Comparison of ENCODE assay signal across 2 cellular contexts in the genomic region with DNA sequence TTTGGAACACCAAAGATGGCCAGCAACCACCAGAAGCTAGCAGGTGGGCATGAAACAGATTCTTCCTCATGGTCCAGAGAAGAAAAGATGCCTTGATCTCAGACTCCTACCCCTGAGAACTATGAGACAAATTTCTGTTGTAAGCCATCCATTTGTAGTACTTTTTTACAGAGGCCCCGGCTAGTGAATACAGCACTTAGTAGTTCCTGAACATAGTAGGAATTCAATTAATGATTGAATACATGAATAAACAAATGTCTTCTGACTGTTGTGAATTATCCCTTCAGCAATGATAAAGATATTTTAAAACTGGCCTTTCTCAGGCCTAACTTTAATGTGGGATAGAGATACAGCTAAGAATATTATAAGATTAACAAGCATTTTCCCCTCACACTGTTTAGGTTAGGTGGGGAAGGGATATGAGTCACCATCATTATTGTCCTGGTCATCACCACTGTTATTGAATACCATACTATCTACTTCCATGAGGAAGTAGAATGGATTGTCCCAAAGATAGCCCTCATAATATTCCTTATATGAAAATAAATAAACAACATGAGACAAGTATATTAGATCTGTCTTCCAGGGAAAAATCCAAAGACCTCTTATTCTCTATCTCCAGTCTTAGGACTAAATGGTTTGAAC.
TF ChIP-seq lines count a peak whose summit lies in the region.

No MANE protein-coding gene starts in this region.

TF ChIP-seq in HEK293, 187 proteins besides CTCF, POLR2A, EP300 and RAD21:
- 0 out of 2 replicates have a peak, but pooled peaks have one; percentile 16 for TF ChIP-seq PRDM10 (tag by site-specific recombination; IDR thresholded peaks at IDR 0.05)
- TF ChIP-seq, protein P1, sequence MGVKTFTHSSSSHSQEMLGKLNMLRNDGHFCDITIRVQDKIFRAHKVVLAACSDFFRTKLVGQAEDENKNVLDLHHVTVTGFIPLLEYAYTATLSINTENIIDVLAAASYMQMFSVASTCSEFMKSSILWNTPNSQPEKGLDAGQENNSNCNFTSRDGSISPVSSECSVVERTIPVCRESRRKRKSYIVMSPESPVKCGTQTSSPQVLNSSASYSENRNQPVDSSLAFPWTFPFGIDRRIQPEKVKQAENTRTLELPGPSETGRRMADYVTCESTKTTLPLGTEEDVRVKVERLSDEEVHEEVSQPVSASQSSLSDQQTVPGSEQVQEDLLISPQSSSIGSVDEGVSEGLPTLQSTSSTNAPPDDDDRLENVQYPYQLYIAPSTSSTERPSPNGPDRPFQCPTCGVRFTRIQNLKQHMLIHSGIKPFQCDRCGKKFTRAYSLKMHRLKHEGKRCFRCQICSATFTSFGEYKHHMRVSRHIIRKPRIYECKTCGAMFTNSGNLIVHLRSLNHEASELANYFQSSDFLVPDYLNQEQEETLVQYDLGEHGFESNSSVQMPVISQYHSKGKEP (tag by site-specific recombination; IDR thresholded peaks at IDR 0.05) = no peak
- TF ChIP-seq ZNF146 (tag by site-specific recombination; IDR thresholded peaks at IDR 0.05) = no peak

TF ChIP-seq in K562, 482 proteins besides CTCF, POLR2A, EP300 and RAD21 (continues in another document):
- TF ChIP-seq JUN (IDR thresholded peaks at IDR 0.05; ENCODE audit: borderline replicate concordance, low read depth, low read length) (peak; percentile 52; the same call in 1 of the 2 replicates), JUN (CRISPR knock-in tag; IDR thresholded peaks at IDR 0.05; ENCODE audit: borderline replicate concordance) (no peak), PRDM10 (IDR thresholded peaks at IDR 0.05; ENCODE audit: partially characterized antibody) (peak; percentile 56), MCM5 (IDR thresholded peaks at IDR 0.05; ENCODE audit: low read depth) (no peak), XRCC3 (IDR thresholded peaks at IDR 0.05) (no peak), ZNF584 (CRISPR knock-in tag; IDR thresholded peaks at IDR 0.05; ENCODE audit: low read depth) (no peak), RBM34 (IDR thresholded peaks at IDR 0.05; ENCODE audit: borderline replicate concordance, insufficient read depth, low read length) (no peak), HOMEZ (CRISPR knock-in tag; IDR thresholded peaks at IDR 0.05) (no peak), CBX8 (IDR thresholded peaks at IDR 0.05; ENCODE audit: borderline replicate concordance, extremely low read depth, low read depth, low read length, poor library complexity, severe bottlenecking) (no peak), ZNF707 (CRISPR knock-in tag; conservative IDR thresholded peaks at IDR 0.05) (no peak), JUND (IDR thresholded peaks at IDR 0.05; ENCODE audit: borderline replicate concordance, low read depth, low read length) (peak; percentile 82), JUND (tag; IDR thresholded peaks at IDR 0.05; ENCODE audit: borderline replicate concordance, low read depth, low read length) (peak; percentile 84; the same call in 2 of the 3 replicates), NONO (IDR thresholded peaks at IDR 0.05; ENCODE audit: low read depth in 2 of 2, low read length in 1 of 2) (no peak), HMG20B (CRISPR knock-in tag; IDR thresholded peaks at IDR 0.05) (no peak), TFAP4 (CRISPR knock-in tag; IDR thresholded peaks at IDR 0.05; ENCODE audit: borderline replicate concordance) (no peak), HDAC2 (IDR thresholded peaks at IDR 0.05) (no peak), TRIM28 (IDR thresholded peaks at IDR 0.05) (no peak), ZNF445 (CRISPR knock-in tag; IDR thresholded peaks at IDR 0.05; ENCODE audit: low read depth) (no peak), ZC3H11A (IDR thresholded peaks at IDR 0.05; ENCODE audit: low read depth, low read length) (no peak), ATF3 (IDR thresholded peaks at IDR 0.05) (peak; percentile 92), ATF3 (CRISPR knock-in tag; conservative IDR thresholded peaks at IDR 0.05) (no peak), ZNF146 (CRISPR knock-in tag; IDR thresholded peaks at IDR 0.05; ENCODE audit: unreplicated experiment) (no peak), ZNF436 (CRISPR knock-in tag; IDR thresholded peaks at IDR 0.05) (no peak), DLX4 (CRISPR knock-in tag; IDR thresholded peaks at IDR 0.05) (no peak), HCFC1 (IDR thresholded peaks at IDR 0.05; ENCODE audit: low read depth, low read length) (no peak), ID3 (CRISPR knock-in tag; IDR thresholded peaks at IDR 0.05) (no peak), ID3 (tag; IDR thresholded peaks at IDR 0.05) (no peak), NELFE (IDR thresholded peaks at IDR 0.05; ENCODE audit: insufficient read depth, insufficient read length) (no peak), GMEB1 (CRISPR knock-in tag; IDR thresholded peaks at IDR 0.05) (no peak), CREM (IDR thresholded peaks at IDR 0.05; ENCODE audit: low read depth) (no peak), MYC (IDR thresholded peaks at IDR 0.05; ENCODE audit: low read depth, low read length) (no peak), MYC (CRISPR knock-in tag; IDR thresholded peaks at IDR 0.05; ENCODE audit: borderline replicate concordance, low read depth) (no peak), CSDE1 (IDR thresholded peaks at IDR 0.05) (no peak), SIN3A (IDR thresholded peaks at IDR 0.05; ENCODE audit: borderline replicate concordance in 2 of 2, control insufficient read depth in 1 of 2, low read depth in 2 of 2, low read length in 2 of 2) (no peak), DMBX1 (CRISPR knock-in tag; IDR thresholded peaks at IDR 0.05; ENCODE audit: borderline replicate concordance) (peak; percentile 20; the same call in 1 of the 2 replicates), GATAD2A (IDR thresholded peaks at IDR 0.05) (no peak), ZNF282 (CRISPR knock-in tag; IDR thresholded peaks at IDR 0.05) (no peak), SIN3B (IDR thresholded peaks at IDR 0.05; ENCODE audit: low read depth) (no peak), ZKSCAN1 (IDR thresholded peaks at IDR 0.05; ENCODE audit: low read depth, low read length) (peak; percentile 93), NCOA1 (IDR thresholded peaks at IDR 0.05; ENCODE audit: low read depth) (no peak), FOSL1 (tag; conservative IDR thresholded peaks at IDR 0.05) (peak; percentile 77), EZH2 (IDR thresholded peaks at IDR 0.05; ENCODE audit: borderline replicate concordance, low read depth, low read length) (no peak), ZNF232 (CRISPR knock-in tag; IDR thresholded peaks at IDR 0.05) (peak; percentile 38; the same call in 1 of the 2 replicates)
- TF ChIP-seq, protein P2, sequence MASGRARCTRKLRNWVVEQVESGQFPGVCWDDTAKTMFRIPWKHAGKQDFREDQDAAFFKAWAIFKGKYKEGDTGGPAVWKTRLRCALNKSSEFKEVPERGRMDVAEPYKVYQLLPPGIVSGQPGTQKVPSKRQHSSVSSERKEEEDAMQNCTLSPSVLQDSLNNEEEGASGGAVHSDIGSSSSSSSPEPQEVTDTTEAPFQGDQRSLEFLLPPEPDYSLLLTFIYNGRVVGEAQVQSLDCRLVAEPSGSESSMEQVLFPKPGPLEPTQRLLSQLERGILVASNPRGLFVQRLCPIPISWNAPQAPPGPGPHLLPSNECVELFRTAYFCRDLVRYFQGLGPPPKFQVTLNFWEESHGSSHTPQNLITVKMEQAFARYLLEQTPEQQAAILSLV (tag; IDR thresholded peaks at IDR 0.05) = no peak
